22 cellular contexts compared by ENCODE assay signal in the genomic region with DNA sequence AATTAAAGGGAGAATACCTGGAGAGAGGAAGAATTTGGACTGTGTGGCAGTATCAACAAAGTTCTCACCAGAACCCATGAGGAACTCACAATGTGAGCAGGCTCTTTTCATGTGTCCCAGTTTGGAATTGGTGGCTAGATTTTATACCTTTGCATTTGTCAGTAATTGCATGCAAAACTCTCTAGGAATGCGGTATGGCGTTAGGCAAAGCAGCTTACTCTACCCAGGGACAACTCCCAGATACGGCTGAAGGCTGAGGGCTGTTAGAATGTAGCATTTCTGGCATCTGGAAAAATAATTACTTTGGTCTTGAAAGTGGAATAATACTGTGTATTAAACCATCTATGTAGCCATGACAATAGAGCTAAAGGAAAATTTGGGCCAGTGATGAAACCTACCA.
"Had no signal": no experiment of that assay in that cellular context is flagged by ENCODE, and none has a peak within 500 bp of the region (broad histone marks: within the 10 kb centered on the region; RNA-seq: fewer than 3 reads in every experiment).

No MANE protein-coding gene starts in this region.

- ATAC-seq: gastroesophageal sphincter; left lung; sciatic nerve; stimulated activated naive B cell treated with anti-CD40 and anti-IgM and Interleukin-4, amounts not matched to agents 10 μg/mL and 1 μg/mL and 100 μg/mL, for 72 hours; T-helper 17 cell had no signal

- H3K36me3 Mint-ChIP-seq: activated CD4-positive, alpha-beta memory T cell treated with anti-CD3 and anti-CD28 coated beads for 36 hours; activated naive CD8-positive, alpha-beta T cell treated with anti-CD3 and anti-CD28 coated beads for 36 hours; stimulated activated naive B cell treated with anti-CD40 and anti-IgM and Interleukin-4, amounts not matched to agents 10 μg/mL and 1 μg/mL and 100 μg/mL, for 72 hours had no signal

- H3K4me3 ChIP-seq: coronary artery, esophagus squamous epithelium, gastroesophageal sphincter, left lung, testis, upper lobe of left lung had no signal

- H3K27me3 Mint-ChIP-seq: activated CD4-positive, alpha-beta memory T cell treated with anti-CD3 and anti-CD28 coated beads for 36 hours; activated naive CD8-positive, alpha-beta T cell treated with anti-CD3 and anti-CD28 coated beads for 36 hours; stimulated activated naive B cell treated with anti-CD40 and anti-IgM and Interleukin-4, amounts not matched to agents 10 μg/mL and 1 μg/mL and 100 μg/mL, for 72 hours; T-helper 17 cell had no signal

- FAIRE-seq: small intestine had no signal

- DNase-seq: activated CD4-positive, alpha-beta memory T cell treated with anti-CD3 and anti-CD28 coated beads for 36 hours; activated CD4-positive, alpha-beta T cell treated with anti-CD3 and anti-CD28 coated beads for 48 hours; activated naive CD4-positive, alpha-beta T cell treated with Interleukin-2 at 50 U/mL for 16 hours; activated naive CD8-positive, alpha-beta T cell treated with anti-CD3 and anti-CD28 coated beads for 36 hours; activated T-cell treated with anti-CD3 and anti-CD28 coated beads, Interleukin-2, amount 50 U/mL, for 48 hours; amniotic stem cell; cerebellar nuclear complex; esophagus squamous epithelium; head of caudate nucleus; left lung; small intestine; stimulated activated CD4-positive, alpha-beta T cell treated with anti-CD3 and anti-CD28 coated beads, Interleukin-15, amount 100 ng/mL, for 24 hours; stimulated activated CD8-positive, alpha-beta memory T cell treated with anti-CD3 and anti-CD28 coated beads, Interleukin-4, amount 100 ng/mL, for 48 hours; stimulated activated naive B cell treated with anti-CD40 and anti-IgM and Interleukin-4, amounts not matched to agents 10 μg/mL and 1 μg/mL and 100 μg/mL, for 72 hours; SW 1271; T-helper 17 cell; testis; upper lobe of left lung had no signal

- H3K9me3 Mint-ChIP-seq: stimulated activated naive B cell treated with anti-CD40 and anti-IgM and Interleukin-4, amounts not matched to agents 10 μg/mL and 1 μg/mL and 100 μg/mL, for 72 hours had no signal

- H3K4me3 Mint-ChIP-seq: activated CD4-positive, alpha-beta memory T cell treated with anti-CD3 and anti-CD28 coated beads for 36 hours; activated naive CD8-positive, alpha-beta T cell treated with anti-CD3 and anti-CD28 coated beads for 36 hours; nephron; stimulated activated naive B cell treated with anti-CD40 and anti-IgM and Interleukin-4, amounts not matched to agents 10 μg/mL and 1 μg/mL and 100 μg/mL, for 72 hours; T-helper 17 cell had no signal

- H3K4me1 Mint-ChIP-seq: activated naive CD8-positive, alpha-beta T cell treated with anti-CD3 and anti-CD28 coated beads for 36 hours; nephron; stimulated activated naive B cell treated with anti-CD40 and anti-IgM and Interleukin-4, amounts not matched to agents 10 μg/mL and 1 μg/mL and 100 μg/mL, for 72 hours; T-helper 17 cell had no signal

- H3K27ac Mint-ChIP-seq: activated CD4-positive, alpha-beta memory T cell treated with anti-CD3 and anti-CD28 coated beads for 36 hours; activated naive CD8-positive, alpha-beta T cell treated with anti-CD3 and anti-CD28 coated beads for 36 hours; nephron; stimulated activated naive B cell treated with anti-CD40 and anti-IgM and Interleukin-4, amounts not matched to agents 10 μg/mL and 1 μg/mL and 100 μg/mL, for 72 hours; T-helper 17 cell had no signal
